In genomic region chr11:134021326-134021725, GRCh38 we compare ENCODE assay signal across 23 cellular contexts. TPM values are rescaled to one million over a fixed set of nuclear protein-coding genes. Genes with fewer than 3 reads are reported as not detected.
A peak's percentile ranks its signal among the peaks of the same experiment; 100 is the strongest.
DNase-seq lines count a peak whose midpoint lies in the region; ATAC-seq and TF ChIP-seq lines count a peak whose summit lies in the region.
"Had no signal": no experiment of that assay in that cellular context is flagged by ENCODE, and none has a peak within 500 bp of the region (broad histone marks: within the 10 kb centered on the region; RNA-seq: fewer than 3 reads in every experiment).

No MANE protein-coding gene starts in this region.

- no peaks in the 10 kb centered on the region for H3K36me3 Mint-ChIP-seq in CD8-positive, alpha-beta T cell
- H3K36me3 Mint-ChIP-seq: CD4-positive, CD25-positive, alpha-beta regulatory T cell; CD8-positive, alpha-beta memory T cell had no signal

- no peak overlapping the region for H3K14ac ChIP-seq in mesenchymal stem cell (ENCODE audit: low read length in 2 of 2)

- H2BK120ac ChIP-seq in mesenchymal stem cell (ENCODE audit: low read depth, low read length), result no peak overlapping the region

- H3K79me1 ChIP-seq in mesenchymal stem cell (replicated peaks; ENCODE audit: low read length, poor library complexity, severe bottlenecking), result no peaks in the 10 kb centered on the region

- H4K91ac ChIP-seq in mesenchymal stem cell (ENCODE audit: low read length), result no peak overlapping the region

- peaks cover 2% of the 10 kb centered on the region for H3K27me3 Mint-ChIP-seq in CD8-positive, alpha-beta T cell (ENCODE audit: low read depth)

- H3K4me3 Mint-ChIP-seq in CD8-positive, alpha-beta T cell, result no peak overlapping the region
- H3K4me3 Mint-ChIP-seq: CD4-positive, CD25-positive, alpha-beta regulatory T cell; CD8-positive, alpha-beta memory T cell; HFFc6 had no signal

- H3K4me1 ChIP-seq in BLaER1 (peaks cover 43% of the 10 kb centered on the region), mesenchymal stem cell (ENCODE audit: control insufficient read depth, insufficient read depth, low read depth, low read length) (peaks cover 2% of the 10 kb centered on the region)
- peaks cover 18% of the 10 kb centered on the region for H3K4me1 ChIP-seq in CD8-positive, alpha-beta T cell (ENCODE audit: insufficient read depth, low read length)
- H3K4me1 ChIP-seq: A549, HAP-1 had no signal

- CTCF ChIA-PET in CD8-positive, alpha-beta T cell (lab: Charles Lee), result interaction anchor here (1.0 to 1.3 kb wide), 2 partner anchors 9 to 29 kb away, joined by 3 to 5 read pairs; no protein-coding TSS in a partner anchor

- H3K9me3 Mint-ChIP-seq in CD8-positive, alpha-beta T cell, result no peaks in the 10 kb centered on the region
- H3K9me3 Mint-ChIP-seq: CD8-positive, alpha-beta memory T cell; HFFc6 had no signal

- no peak for ATAC-seq in CD8-positive, alpha-beta T cell
- no peak for ATAC-seq in GM18870 (IDR thresholded peaks at IDR 0.05; ENCODE audit: unreplicated experiment)
- ATAC-seq: A549, GM12878 had no signal

- POLR2A ChIA-PET in CD8-positive, alpha-beta T cell (lab: Charles Lee), result no interaction called here

- peak overlapping the region; percentile 18 for H3K27ac Mint-ChIP-seq in CD8-positive, alpha-beta T cell
- H3K27ac Mint-ChIP-seq: CD4-positive, CD25-positive, alpha-beta regulatory T cell; HFFc6 had no signal

- no peak overlapping the region for H2BK15ac ChIP-seq in mesenchymal stem cell (ENCODE audit: low read depth, poor library complexity, severe bottlenecking)

- H2AK5ac ChIP-seq in mesenchymal stem cell (ENCODE audit: low read length, severe bottlenecking), result no peak overlapping the region

- intact Hi-C loops in CD8-positive, alpha-beta T cell (cut with DNase I, micrococcal nuclease), result no loop called here
- intact Hi-C loops in head of caudate nucleus (cut with DNase I), result no loop called here

- WGBS in mesenchymal stem cell, result 93% methylated on average over 6 of the region's 7 CpGs

- no peak overlapping the region for H3K9ac ChIP-seq in BLaER1
- H3K9ac ChIP-seq in mesenchymal stem cell (ENCODE audit: low read length), result no peak overlapping the region

- DNase-seq in CD8-positive, alpha-beta T cell, result no peak
- no peak for DNase-seq in mesenchymal stem cell
- no peak for DNase-seq in head of caudate nucleus
- no peak for DNase-seq in GM19238 (ENCODE audit: insufficient read length, low spot score)
- DNase-seq: 8988T; ACHN; AML-193; BE2C; CD4-positive, CD25-positive, alpha-beta regulatory T cell; CD8-positive, alpha-beta memory T cell; DMS 273 treated with DMSO at 0.1 percent for 48 hours; DMS79; EL; GDM1; GOT3; HFFc6 had no signal

- no peak overlapping the region for H3K23ac ChIP-seq in mesenchymal stem cell (ENCODE audit: low read length in 2 of 2)

- H2AFZ ChIP-seq in mesenchymal stem cell (ENCODE audit: low read depth, low read length), result no peak overlapping the region

- H2BK12ac ChIP-seq in mesenchymal stem cell (ENCODE audit: low read length in 2 of 2), result no peak overlapping the region

- no peak overlapping the region for H3K18ac ChIP-seq in mesenchymal stem cell (ENCODE audit: low read depth in 1 of 2, low read length in 2 of 2)

- TF ChIP-seq CTCF in CD8-positive, alpha-beta T cell (IDR thresholded peaks at IDR 0.05), result no peak

- peaks cover 14% of the 10 kb centered on the region for H3K4me1 Mint-ChIP-seq in CD8-positive, alpha-beta T cell (ENCODE audit: low read depth)

- no peaks in the 10 kb centered on the region for H4K20me1 ChIP-seq in BLaER1

- no peaks in the 10 kb centered on the region for H3K27me3 ChIP-seq in BLaER1
- H3K27me3 ChIP-seq in CD8-positive, alpha-beta T cell (ENCODE audit: insufficient read depth, low read length), result no peaks in the 10 kb centered on the region
- H3K27me3 ChIP-seq in mesenchymal stem cell (ENCODE audit: control insufficient read depth in 1 of 2, insufficient read depth in 1 of 2, low read length in 2 of 2), result peaks cover 13 to 73% of the 10 kb centered on the region in 2 experiments
- H3K27me3 ChIP-seq: BE2C had no signal

- H2BK5ac ChIP-seq in mesenchymal stem cell (ENCODE audit: low read depth, low read length, poor library complexity, severe bottlenecking), result no peak overlapping the region

- H3K27ac ChIP-seq in BLaER1, result no peak overlapping the region
- no peak overlapping the region for H3K27ac ChIP-seq in CD8-positive, alpha-beta T cell (ENCODE audit: low read depth, low read length)
- H3K27ac ChIP-seq in mesenchymal stem cell (ENCODE audit: low read length, poor library complexity, severe bottlenecking), result no peak overlapping the region
- peak overlapping the region; percentile 36 for H3K27ac ChIP-seq in temporal lobe (ENCODE audit: low read depth, low read length)
- H3K27ac ChIP-seq: A549, C4-2B had no signal

- H4K8ac ChIP-seq in mesenchymal stem cell (ENCODE audit: low read length), result peak overlapping the region; percentile 20

- H3K36me3 ChIP-seq in BLaER1 (no peaks in the 10 kb centered on the region), mesenchymal stem cell (ENCODE audit: control insufficient read depth in 1 of 2, insufficient read depth in 2 of 2, low read depth in 1 of 2, low read length in 2 of 2) (no peaks in the 10 kb centered on the region)
- H3K36me3 ChIP-seq in CD8-positive, alpha-beta T cell (ENCODE audit: insufficient read depth, low read length), result no peaks in the 10 kb centered on the region
- H3K36me3 ChIP-seq: BE2C, HAP-1 had no signal

- peak overlapping the region; percentile 72 for H3K4me2 ChIP-seq in BLaER1
- H3K4me2 ChIP-seq in mesenchymal stem cell (ENCODE audit: low read length, poor library complexity, severe bottlenecking), result no peak overlapping the region
- H3K4me2 ChIP-seq: A549 had no signal

- no peak overlapping the region for H3K4ac ChIP-seq in mesenchymal stem cell (ENCODE audit: low read depth in 1 of 2, low read length in 2 of 2)

- no peak overlapping the region for H3K4me3 ChIP-seq in BLaER1
- H3K4me3 ChIP-seq in CD8-positive, alpha-beta T cell (ENCODE audit: low read depth, low read length), result no peak overlapping the region
- H3K4me3 ChIP-seq in mesenchymal stem cell (ENCODE audit: insufficient read depth in 1 of 2, low read depth in 1 of 2, low read length in 2 of 2), result no peak overlapping the region
- H3K4me3 ChIP-seq: A549, GM12878, HAP-1 had no signal

- H3K9me3 ChIP-seq in BLaER1 (no peaks in the 10 kb centered on the region), mesenchymal stem cell (ENCODE audit: control insufficient read depth, low read length) (no peaks in the 10 kb centered on the region)
- no peaks in the 10 kb centered on the region for H3K9me3 ChIP-seq in CD8-positive, alpha-beta T cell (ENCODE audit: low read length)
- H3K9me3 ChIP-seq: A549, BE2C, HAP-1 had no signal

RNA-seq across cellular contexts. Expression of gene JAM3, which starts 47.5 kb away (rescaled TPM):
- 10 to 100 TPM; 12.1 to 15.2 TPM for total RNA-seq in CD8-positive, alpha-beta T cell
- 56.5 TPM for polyA plus RNA-seq in mesenchymal stem cell (2013, experiment 1 of 2)
- polyA plus RNA-seq in mesenchymal stem cell (2013, experiment 2 of 2), result 57.3 TPM
- total RNA-seq in temporal lobe, result 28.5 TPM
